ENCODE assay signal across 10 cellular contexts in genomic region chr1:150259758-150260669, GRCh38. TPM values are rescaled to one million over a fixed set of nuclear protein-coding genes. Genes with fewer than 3 reads are reported as not detected.
DNase-seq lines count a peak whose midpoint lies in the region; ATAC-seq, FAIRE-seq and TF ChIP-seq lines count a peak whose summit lies in the region.
"Had no signal": no experiment of that assay in that cellular context is flagged by ENCODE, and none has a peak within 500 bp of the region (broad histone marks: within the 10 kb centered on the region; RNA-seq: fewer than 3 reads in every experiment).

No MANE protein-coding gene starts in this region.

- peak overlapping the region in 2 of 3 donors; percentile 24 to 40 for H3K4me3 ChIP-seq in breast epithelium
- H3K4me3 ChIP-seq in HepG2 (replicated peaks in 1 of 3; ENCODE audit: insufficient read depth in 1 of 3, low read depth in 2 of 3, low read length in 3 of 3): peak overlapping the region; percentile 42 to 78 (median 53); a peak in 5 of 6 replicates
- H3K4me3 ChIP-seq in uterus: no peak overlapping the region

- peaks cover 7% of the 10 kb centered on the region for H3K36me3 Mint-ChIP-seq in CD4-positive, alpha-beta T cell (ENCODE audit: low read depth)

- peak overlapping the region; percentile 47; the same call in 1 of the 2 replicates for H3K9ac ChIP-seq in HepG2 (ENCODE audit: insufficient read depth, low read depth, low read length)

- POLR2A ChIA-PET in HepG2 (lab: Yijun Ruan, JAX): interaction anchor here (0.9 to 5.0 kb wide), 4 partner anchors 9 to 104 kb away, joined by 3 to 32 read pairs (median 4); partner anchors contain the start of genes APH1A and RPRD2
- POLR2A ChIA-PET in CD4-positive, alpha-beta T cell (lab: Charles Lee): interaction anchor here (0.6 to 1.4 kb wide), 3 partner anchors 11 to 46 kb away, joined by 3 to 5 read pairs (median 4); no protein-coding TSS in a partner anchor

- H3K4me1 ChIP-seq in breast epithelium (peaks cover 0 to 2% of the 10 kb centered on the region in 2 donors), HepG2 (ENCODE audit: insufficient read depth, low read length) (peaks cover 45% of the 10 kb centered on the region), uterus (peaks cover 0 to 8% of the 10 kb centered on the region in 2 donors)

- no peaks in the 10 kb centered on the region for H3K9me3 Mint-ChIP-seq in CD4-positive, alpha-beta T cell

- H3K4me2 ChIP-seq in HepG2 (ENCODE audit: low read depth, low read length): peak overlapping the region; percentile 98

- TF ChIP-seq POLR2A in breast epithelium (IDR thresholded peaks at IDR 0.05): no peak
- TF ChIP-seq POLR2A in HepG2 (IDR thresholded peaks at IDR 0.05; ENCODE audit: insufficient read depth in 1 of 2, low read depth in 2 of 2, low read length in 2 of 2): 0 out of 4 replicates have a peak, but pooled peaks of 1 of the 2 experiments have one; percentile 45
- peak in 1 of 2 donors; percentile 19 for TF ChIP-seq POLR2A in uterus (IDR thresholded peaks at IDR 0.05)

- H3K4me3 Mint-ChIP-seq in CD4-positive, alpha-beta T cell: no peak overlapping the region

- no peak for TF ChIP-seq RAD21 in HepG2 (CRISPR knock-in tag; IDR thresholded peaks at IDR 0.05)

- 15% methylated on average over 11 of the region's 11 CpGs for WGBS in HepG2 (ENCODE audit: low lambda C conversion rate)

- FAIRE-seq in HepG2 (lab: Jason Lieb, UNC): peak; percentile 90
- FAIRE-seq: A204.1 had no signal

- no peak overlapping the region for H3K27ac Mint-ChIP-seq in CD4-positive, alpha-beta T cell

- TF ChIP-seq EP300 in HepG2 (IDR thresholded peaks at IDR 0.05; ENCODE audit: low read depth in 2 of 2, low read length in 2 of 2): peak in 1 of 2 experiments; percentile 26; a peak in 1 of 4 replicates
- no peak for TF ChIP-seq EP300 in HepG2 (CRISPR knock-in tag; IDR thresholded peaks at IDR 0.05; ENCODE audit: borderline replicate concordance)

- no TSS peak for BruUV-seq in HepG2 (replicated peaks; lab: Mats Ljungman, UMichigan)

- H3K9me3 ChIP-seq in breast epithelium: no peaks in the 10 kb centered on the region
- H3K9me3 ChIP-seq in HepG2 (ENCODE audit: low read length): no peaks in the 10 kb centered on the region
- H3K9me3 ChIP-seq in uterus: no peaks in the 10 kb centered on the region
- H3K9me3 ChIP-seq in CD4-positive, alpha-beta T cell (ENCODE audit: control insufficient read depth, low read length): no peaks in the 10 kb centered on the region

- H3K27me3 ChIP-seq in breast epithelium (no peaks in the 10 kb centered on the region), HepG2 (ENCODE audit: control insufficient read depth in 1 of 2, insufficient read depth in 2 of 2, low read length in 2 of 2) (no peaks in the 10 kb centered on the region; a peak in 1 of 5 replicates), uterus (no peaks in the 10 kb centered on the region)
- H3K27me3 ChIP-seq in CD4-positive, alpha-beta T cell (ENCODE audit: control insufficient read depth, insufficient read depth, low read length): peaks cover 28% of the 10 kb centered on the region

- in situ Hi-C loops in HepG2 (cut with HindIII; ENCODE audit: extremely low pct_ligation_motif_present, low pct_unique_long_range_greater_than_20kb): loop anchor here (5.0 to 10.0 kb wide), 3 partner anchors 37 to 275 kb away; no protein-coding TSS in a partner anchor

- peaks cover 40% of the 10 kb centered on the region for H3K27me3 Mint-ChIP-seq in CD4-positive, alpha-beta T cell

- DNase-seq in NCI-H345 (lab: John Stamatoyannopoulos, UW) (peak; percentile 66), NCI-H345 treated with DMSO at 0.1 percent for 48 hours (lab: John Stamatoyannopoulos, UW; ENCODE audit: unreplicated experiment) (no peak), breast epithelium (ENCODE audit: low spot score in 2 of 2) (peak in 1 of 2 donors; percentile 54), HepG2 (ENCODE audit: low spot score) (peak; percentile 79), uterus (peak; percentile 35 to 43), pons (ENCODE audit: low spot score) (no peak), DMS53 treated with DMSO at 0.1 percent for 48 hours (lab: John Stamatoyannopoulos, UW; ENCODE audit: unreplicated experiment) (no peak)
- no peak for DNase-seq in CD4-positive, alpha-beta T cell
- DNase-seq: SW 1271 had no signal

- H3K27ac ChIP-seq in breast epithelium (peak overlapping the region; percentile 54 to 66), HepG2 (ENCODE audit: extremely low read length, insufficient read depth, low read length) (peak overlapping the region; percentile 73), uterus (peak overlapping the region in 1 of 2 donors; percentile 42)
- H3K27ac ChIP-seq in CD4-positive, alpha-beta T cell (ENCODE audit: low read depth, low read length): no peak overlapping the region

- peaks cover 12% of the 10 kb centered on the region for H3K4me1 Mint-ChIP-seq in CD4-positive, alpha-beta T cell (ENCODE audit: low read depth)

- no peak for TF ChIP-seq CTCF in breast epithelium (IDR thresholded peaks at IDR 0.05)
- TF ChIP-seq CTCF in HepG2 (CRISPR knock-in tag; IDR thresholded peaks at IDR 0.05): 0 out of 2 replicates have a peak, but pooled peaks have one; percentile 17
- no peak for TF ChIP-seq CTCF in uterus (IDR thresholded peaks at IDR 0.05)
- TF ChIP-seq CTCF in CD4-positive, alpha-beta T cell (IDR thresholded peaks at IDR 0.05): no peak

- H3K36me3 ChIP-seq in breast epithelium (peaks cover 4% of the 10 kb centered on the region), HepG2 (replicated peaks in 1 of 2; ENCODE audit: control insufficient read depth in 1 of 2, insufficient read depth in 2 of 2, low read length in 2 of 2) (peaks cover 1 to 5% of the 10 kb centered on the region in 2 experiments; a peak in 2 of 5 replicates), uterus (no peaks in the 10 kb centered on the region)

- no peaks in the 10 kb centered on the region for H3K79me2 ChIP-seq in HepG2 (ENCODE audit: insufficient read depth, low read length)

- no peaks in the 10 kb centered on the region for H4K20me1 ChIP-seq in HepG2 (ENCODE audit: insufficient read depth, low read length)

- peak; percentile 78 for ATAC-seq in HepG2
- no peak for ATAC-seq in CD4-positive, alpha-beta T cell (ENCODE audit: poor library complexity)

- CTCF ChIA-PET in HepG2 (lab: Yijun Ruan, JAX; ENCODE audit: low intra/inter-chr PET ratio, low total read pairs): no interaction called here
- CTCF ChIA-PET in CD4-positive, alpha-beta T cell (lab: Charles Lee): no interaction called here

- intact Hi-C loops in breast epithelium (cut with DNase I; ENCODE audit: low total_unique reads): no loop called here
- intact Hi-C loops in HepG2 (cut with micrococcal nuclease; ENCODE audit: unreplicated experiment): loop anchor here (10.0 kb wide), 1 partner anchor 295 kb away; no protein-coding TSS in a partner anchor
- intact Hi-C loops in uterus (cut with DNase I; ENCODE audit: low total_unique reads): no loop called here
- intact Hi-C loops in CD4-positive, alpha-beta T cell (cut with DNase I, micrococcal nuclease): loop anchor here (5.0 to 10.0 kb wide), 4 partner anchors 62 to 715 kb away; partner anchors contain the start of genes CERS2 (in 1 of the 2) and PRPF3 (in 1 of the 2)

- peak overlapping the region; percentile 31 for H2AFZ ChIP-seq in HepG2 (ENCODE audit: low read length)

RNA-seq across cellular contexts. Expression of gene CA14, which starts 2.4 kb away (rescaled TPM):
- total RNA-seq in breast epithelium: not detected
- total RNA-seq in HepG2 (2016; rRNA removed; fragmentation: Illumina TruSeq; extraction: Trizol): 0.94 and 2.4 TPM in 2 replicates
- 0.40 and 0.71 TPM in 2 replicates for total RNA-seq in HepG2 (2016; cell fraction: cytosol; rRNA removed; fragmentation: Illumina TruSeq; extraction: Trizol; ENCODE audit: low read depth)
- 1.3 and 2.5 TPM in 2 replicates for total RNA-seq in HepG2 (2016; cell fraction: insoluble cytoplasmic fraction; rRNA removed; fragmentation: Illumina TruSeq; extraction: Trizol)
- total RNA-seq in HepG2 (2016; cell fraction: membrane; rRNA removed; fragmentation: Illumina TruSeq; extraction: Trizol): 1.1 and 1.3 TPM in 2 replicates
- total RNA-seq in HepG2 (2016; cell fraction: nucleus; rRNA removed; fragmentation: Illumina TruSeq; extraction: Trizol): 1.7 and 1.9 TPM in 2 replicates
- 7.7 and 8.5 TPM in 2 replicates for polyA plus RNA-seq in HepG2 (2011; rRNA removed)
- 6.6 and 7.2 TPM in 2 replicates for polyA plus RNA-seq in HepG2 (2011; cell fraction: cytosol; rRNA removed)
- polyA plus RNA-seq in HepG2 (2011; cell fraction: nucleus; rRNA removed): 3.9 and 4.1 TPM in 2 replicates
- polyA plus RNA-seq in HepG2 (2012): 4.9 and 9.1 TPM in 2 replicates
- 0.57 and 0.61 TPM in 2 replicates for polyA plus RNA-seq in HepG2 (2016; cell fraction: cytosol; fragmentation: Illumina TruSeq; extraction: Trizol; ENCODE audit: low read depth)
- 1.4 and 2.0 TPM in 2 replicates for polyA plus RNA-seq in HepG2 (2016; cell fraction: insoluble cytoplasmic fraction; fragmentation: Illumina TruSeq; extraction: Trizol; ENCODE audit: low read depth)
- polyA plus RNA-seq in HepG2 (2016; cell fraction: membrane; fragmentation: Illumina TruSeq; extraction: Trizol; ENCODE audit: low read depth): 0.98 and 1.3 TPM in 2 replicates
- polyA plus RNA-seq in HepG2 (2016; cell fraction: nucleus; fragmentation: Illumina TruSeq; extraction: Trizol; ENCODE audit: insufficient read depth, low read depth): 5.9 and 6.9 TPM in 2 replicates
- 0.87 and 5.2 TPM in 2 replicates for polyA minus RNA-seq in HepG2 (2011; rRNA and poly(A)+ RNA removed; ENCODE audit: low replicate concordance)
- 1.5 and 2.9 TPM in 2 replicates for polyA minus RNA-seq in HepG2 (2011; cell fraction: cytosol; rRNA and poly(A)+ RNA removed)
- polyA minus RNA-seq in HepG2 (2011; cell fraction: nucleus; rRNA and poly(A)+ RNA removed): 2.0 and 2.1 TPM in 2 replicates
- total RNA-seq in uterus: under 1 TPM in 2 of 4 donors, not detected in 2; 0.88 to 0.90 TPM
- total RNA-seq in CD4-positive, alpha-beta T cell: not detected

RNA-seq across cellular contexts. Expression of gene APH1A, which starts 8.8 kb away (rescaled TPM):
- total RNA-seq in breast epithelium (100 to 1,000 TPM in 2 of 3 donors, 10 to 100 TPM in 1; 86.9 to 138 (median 104) TPM), HepG2 (2016; rRNA removed; fragmentation: Illumina TruSeq; extraction: Trizol) (87.1 and 130 TPM in 2 replicates), uterus (10 to 100 TPM; 33.2 to 96.7 (median 68.8) TPM)
- total RNA-seq in HepG2 (2016; cell fraction: cytosol; rRNA removed; fragmentation: Illumina TruSeq; extraction: Trizol; ENCODE audit: low read depth): 211 and 212 TPM in 2 replicates
- 82.3 and 135 TPM in 2 replicates for total RNA-seq in HepG2 (2016; cell fraction: insoluble cytoplasmic fraction; rRNA removed; fragmentation: Illumina TruSeq; extraction: Trizol)
- total RNA-seq in HepG2 (2016; cell fraction: membrane; rRNA removed; fragmentation: Illumina TruSeq; extraction: Trizol): 328 and 336 TPM in 2 replicates
- total RNA-seq in HepG2 (2016; cell fraction: nucleus; rRNA removed; fragmentation: Illumina TruSeq; extraction: Trizol): 62.9 and 69.3 TPM in 2 replicates
- 114 and 128 TPM in 2 replicates for polyA plus RNA-seq in HepG2 (2011; rRNA removed)
- 147 and 155 TPM in 2 replicates for polyA plus RNA-seq in HepG2 (2011; cell fraction: cytosol; rRNA removed)
- polyA plus RNA-seq in HepG2 (2011; cell fraction: nucleus; rRNA removed): 66.3 and 72.5 TPM in 2 replicates
- 64.3 and 72.9 TPM in 2 replicates for polyA plus RNA-seq in HepG2 (2012)
- 233 and 246 TPM in 2 replicates for polyA plus RNA-seq in HepG2 (2016; cell fraction: cytosol; fragmentation: Illumina TruSeq; extraction: Trizol; ENCODE audit: low read depth)
- polyA plus RNA-seq in HepG2 (2016; cell fraction: insoluble cytoplasmic fraction; fragmentation: Illumina TruSeq; extraction: Trizol; ENCODE audit: low read depth): 88.7 and 93.9 TPM in 2 replicates
- 303 and 317 TPM in 2 replicates for polyA plus RNA-seq in HepG2 (2016; cell fraction: membrane; fragmentation: Illumina TruSeq; extraction: Trizol; ENCODE audit: low read depth)
- polyA plus RNA-seq in HepG2 (2016; cell fraction: nucleus; fragmentation: Illumina TruSeq; extraction: Trizol; ENCODE audit: insufficient read depth, low read depth): 98.2 and 104 TPM in 2 replicates
- 192 and 286 TPM in 2 replicates for polyA minus RNA-seq in HepG2 (2011; rRNA and poly(A)+ RNA removed; ENCODE audit: low replicate concordance)
- polyA minus RNA-seq in HepG2 (2011; cell fraction: cytosol; rRNA and poly(A)+ RNA removed): 48.6 and 50.4 TPM in 2 replicates
- 43.1 and 56.2 TPM in 2 replicates for polyA minus RNA-seq in HepG2 (2011; cell fraction: nucleus; rRNA and poly(A)+ RNA removed)
- 100 to 1,000 TPM; 115 to 122 TPM for total RNA-seq in CD4-positive, alpha-beta T cell

RNA-seq across cellular contexts. Expression of gene C1orf54, which starts 12.6 kb away (rescaled TPM):
- total RNA-seq in breast epithelium (10 to 100 TPM in 2 of 3 donors, 1 to 10 TPM in 1; 9.4 to 24.3 (median 13.6) TPM), HepG2 (2016; rRNA removed; fragmentation: Illumina TruSeq; extraction: Trizol) (0.28 and 0.35 TPM in 2 replicates), uterus (10 to 100 TPM in 1 of 4 donors, 1 to 10 TPM in 2, under 1 TPM in 1; 0.88 to 60.8 (median 6.2) TPM)
- total RNA-seq in HepG2 (2016; cell fraction: cytosol; rRNA removed; fragmentation: Illumina TruSeq; extraction: Trizol; ENCODE audit: low read depth): 0.71 TPM in 1 of 2 replicates, not detected in the other
- 0.26 TPM in 1 of 2 replicates, not detected in the other for total RNA-seq in HepG2 (2016; cell fraction: insoluble cytoplasmic fraction; rRNA removed; fragmentation: Illumina TruSeq; extraction: Trizol)
- 0.53 and 0.86 TPM in 2 replicates for total RNA-seq in HepG2 (2016; cell fraction: membrane; rRNA removed; fragmentation: Illumina TruSeq; extraction: Trizol)
- total RNA-seq in HepG2 (2016; cell fraction: nucleus; rRNA removed; fragmentation: Illumina TruSeq; extraction: Trizol): 0.53 TPM in 1 of 2 replicates, not detected in the other
- 0.27 and 0.44 TPM in 2 replicates for polyA plus RNA-seq in HepG2 (2011; rRNA removed)
- polyA plus RNA-seq in HepG2 (2011; cell fraction: cytosol; rRNA removed): 0.09 and 0.18 TPM in 2 replicates
- polyA plus RNA-seq in HepG2 (2011; cell fraction: nucleus; rRNA removed): 1.00 and 1.1 TPM in 2 replicates
- 0.60 and 0.94 TPM in 2 replicates for polyA plus RNA-seq in HepG2 (2012)
- polyA plus RNA-seq in HepG2 (2016; cell fraction: cytosol; fragmentation: Illumina TruSeq; extraction: Trizol; ENCODE audit: low read depth): not detected in 2 replicates
- not detected in 2 replicates for polyA plus RNA-seq in HepG2 (2016; cell fraction: insoluble cytoplasmic fraction; fragmentation: Illumina TruSeq; extraction: Trizol; ENCODE audit: low read depth)
- polyA plus RNA-seq in HepG2 (2016; cell fraction: membrane; fragmentation: Illumina TruSeq; extraction: Trizol; ENCODE audit: low read depth): 0.60 TPM in 1 of 2 replicates, not detected in the other
- 1.0 and 1.3 TPM in 2 replicates for polyA plus RNA-seq in HepG2 (2016; cell fraction: nucleus; fragmentation: Illumina TruSeq; extraction: Trizol; ENCODE audit: insufficient read depth, low read depth)
- polyA minus RNA-seq in HepG2 (2011; rRNA and poly(A)+ RNA removed; ENCODE audit: low replicate concordance): 0.30 TPM in 1 of 2 replicates, not detected in the other
- polyA minus RNA-seq in HepG2 (2011; cell fraction: cytosol; rRNA and poly(A)+ RNA removed): not detected in 2 replicates
- 0.39 TPM in 1 of 2 replicates, not detected in the other for polyA minus RNA-seq in HepG2 (2011; cell fraction: nucleus; rRNA and poly(A)+ RNA removed)
- total RNA-seq in CD4-positive, alpha-beta T cell: 1 to 10 TPM; 4.1 to 4.4 TPM

RNA-seq across cellular contexts. Expression of gene CIART, which starts 22.3 kb away (rescaled TPM):
- 1 to 10 TPM; 2.6 to 7.4 (median 4.3) TPM for total RNA-seq in breast epithelium
- not detected in 2 replicates for total RNA-seq in HepG2 (2016; rRNA removed; fragmentation: Illumina TruSeq; extraction: Trizol)
- total RNA-seq in HepG2 (2016; cell fraction: cytosol; rRNA removed; fragmentation: Illumina TruSeq; extraction: Trizol; ENCODE audit: low read depth): not detected in 2 replicates
- 0.09 TPM in 1 of 2 replicates, not detected in the other for total RNA-seq in HepG2 (2016; cell fraction: insoluble cytoplasmic fraction; rRNA removed; fragmentation: Illumina TruSeq; extraction: Trizol)
- total RNA-seq in HepG2 (2016; cell fraction: membrane; rRNA removed; fragmentation: Illumina TruSeq; extraction: Trizol): not detected in 2 replicates
- not detected in 2 replicates for total RNA-seq in HepG2 (2016; cell fraction: nucleus; rRNA removed; fragmentation: Illumina TruSeq; extraction: Trizol)
- 0.48 and 0.58 TPM in 2 replicates for polyA plus RNA-seq in HepG2 (2011; rRNA removed)
- polyA plus RNA-seq in HepG2 (2011; cell fraction: cytosol; rRNA removed): 0.12 and 0.26 TPM in 2 replicates
- 1.6 and 2.1 TPM in 2 replicates for polyA plus RNA-seq in HepG2 (2011; cell fraction: nucleus; rRNA removed)
- 0.39 and 0.40 TPM in 2 replicates for polyA plus RNA-seq in HepG2 (2012)
- not detected in 2 replicates for polyA plus RNA-seq in HepG2 (2016; cell fraction: cytosol; fragmentation: Illumina TruSeq; extraction: Trizol; ENCODE audit: low read depth)
- not detected in 2 replicates for polyA plus RNA-seq in HepG2 (2016; cell fraction: insoluble cytoplasmic fraction; fragmentation: Illumina TruSeq; extraction: Trizol; ENCODE audit: low read depth)
- not detected in 2 replicates for polyA plus RNA-seq in HepG2 (2016; cell fraction: membrane; fragmentation: Illumina TruSeq; extraction: Trizol; ENCODE audit: low read depth)
- polyA plus RNA-seq in HepG2 (2016; cell fraction: nucleus; fragmentation: Illumina TruSeq; extraction: Trizol; ENCODE audit: insufficient read depth, low read depth): 0.86 and 1.5 TPM in 2 replicates
- 1.0 TPM in 2 replicates for polyA minus RNA-seq in HepG2 (2011; rRNA and poly(A)+ RNA removed; ENCODE audit: low replicate concordance)
- polyA minus RNA-seq in HepG2 (2011; cell fraction: cytosol; rRNA and poly(A)+ RNA removed): not detected in 2 replicates
- not detected in 2 replicates for polyA minus RNA-seq in HepG2 (2011; cell fraction: nucleus; rRNA and poly(A)+ RNA removed)
- total RNA-seq in uterus: 10 to 100 TPM in 1 of 4 donors, 1 to 10 TPM in 2, not detected in 1; 2.9 to 30.3 (median 4.9) TPM
- 1 to 10 TPM; 4.0 to 4.5 TPM for total RNA-seq in CD4-positive, alpha-beta T cell

RNA-seq across cellular contexts. Expression of gene ANP32E, which starts 24.1 kb away (rescaled TPM):
- total RNA-seq in breast epithelium (10 to 100 TPM; 16.5 to 21.6 (median 18.6) TPM), HepG2 (2016; rRNA removed; fragmentation: Illumina TruSeq; extraction: Trizol) (53.0 and 88.5 TPM in 2 replicates), uterus (10 to 100 TPM in 3 of 4 donors, 1 to 10 TPM in 1; 1.3 to 55.1 (median 38.6) TPM)
- total RNA-seq in HepG2 (2016; cell fraction: cytosol; rRNA removed; fragmentation: Illumina TruSeq; extraction: Trizol; ENCODE audit: low read depth): 3.4 and 3.8 TPM in 2 replicates
- total RNA-seq in HepG2 (2016; cell fraction: insoluble cytoplasmic fraction; rRNA removed; fragmentation: Illumina TruSeq; extraction: Trizol): 53.3 and 87.6 TPM in 2 replicates
- total RNA-seq in HepG2 (2016; cell fraction: membrane; rRNA removed; fragmentation: Illumina TruSeq; extraction: Trizol): 13.6 and 13.8 TPM in 2 replicates
- total RNA-seq in HepG2 (2016; cell fraction: nucleus; rRNA removed; fragmentation: Illumina TruSeq; extraction: Trizol): 23.8 and 24.4 TPM in 2 replicates
- polyA plus RNA-seq in HepG2 (2011; rRNA removed): 6.9 and 10.3 TPM in 2 replicates
- polyA plus RNA-seq in HepG2 (2011; cell fraction: cytosol; rRNA removed): 3.2 and 4.9 TPM in 2 replicates
- polyA plus RNA-seq in HepG2 (2011; cell fraction: nucleus; rRNA removed): 1.3 and 2.4 TPM in 2 replicates
- 24.0 and 36.0 TPM in 2 replicates for polyA plus RNA-seq in HepG2 (2012)
- 2.5 and 2.8 TPM in 2 replicates for polyA plus RNA-seq in HepG2 (2016; cell fraction: cytosol; fragmentation: Illumina TruSeq; extraction: Trizol; ENCODE audit: low read depth)
- polyA plus RNA-seq in HepG2 (2016; cell fraction: insoluble cytoplasmic fraction; fragmentation: Illumina TruSeq; extraction: Trizol; ENCODE audit: low read depth): 111 and 123 TPM in 2 replicates
- 10.9 and 11.3 TPM in 2 replicates for polyA plus RNA-seq in HepG2 (2016; cell fraction: membrane; fragmentation: Illumina TruSeq; extraction: Trizol; ENCODE audit: low read depth)
- polyA plus RNA-seq in HepG2 (2016; cell fraction: nucleus; fragmentation: Illumina TruSeq; extraction: Trizol; ENCODE audit: insufficient read depth, low read depth): 46.5 and 46.7 TPM in 2 replicates
- 10.8 and 35.5 TPM in 2 replicates for polyA minus RNA-seq in HepG2 (2011; rRNA and poly(A)+ RNA removed; ENCODE audit: low replicate concordance)
- polyA minus RNA-seq in HepG2 (2011; cell fraction: cytosol; rRNA and poly(A)+ RNA removed): 9.0 and 10.3 TPM in 2 replicates
- 5.6 and 8.9 TPM in 2 replicates for polyA minus RNA-seq in HepG2 (2011; cell fraction: nucleus; rRNA and poly(A)+ RNA removed)
- total RNA-seq in CD4-positive, alpha-beta T cell: 10 to 100 TPM; 31.9 to 32.9 TPM

Comparison
In these comparisons a context has a peak if more than half of its experiments do, and no peak if none do; other contexts are left out.
1. DNase-seq: peak in NCI-H345 (single experiment), HepG2 (single experiment) and uterus (2 of 2); none in NCI-H345 treated with DMSO at 0.1 percent for 48 hours (single experiment), pons (single experiment), CD4-positive, alpha-beta T cell (0 of 10) and DMS53 treated with DMSO at 0.1 percent for 48 hours (single experiment).
2. H3K4me3 ChIP-seq: peak in breast epithelium (2 of 3) and HepG2 (3 of 3); none in uterus (0 of 2).
3. intact Hi-C loops: an anchor here in HepG2 (10.0 kb wide) and CD4-positive, alpha-beta T cell (5.0 to 10.0 kb wide); none called in breast epithelium and uterus.